Comparison of ENCODE assay signal across 11 cellular contexts in the genomic region with DNA sequence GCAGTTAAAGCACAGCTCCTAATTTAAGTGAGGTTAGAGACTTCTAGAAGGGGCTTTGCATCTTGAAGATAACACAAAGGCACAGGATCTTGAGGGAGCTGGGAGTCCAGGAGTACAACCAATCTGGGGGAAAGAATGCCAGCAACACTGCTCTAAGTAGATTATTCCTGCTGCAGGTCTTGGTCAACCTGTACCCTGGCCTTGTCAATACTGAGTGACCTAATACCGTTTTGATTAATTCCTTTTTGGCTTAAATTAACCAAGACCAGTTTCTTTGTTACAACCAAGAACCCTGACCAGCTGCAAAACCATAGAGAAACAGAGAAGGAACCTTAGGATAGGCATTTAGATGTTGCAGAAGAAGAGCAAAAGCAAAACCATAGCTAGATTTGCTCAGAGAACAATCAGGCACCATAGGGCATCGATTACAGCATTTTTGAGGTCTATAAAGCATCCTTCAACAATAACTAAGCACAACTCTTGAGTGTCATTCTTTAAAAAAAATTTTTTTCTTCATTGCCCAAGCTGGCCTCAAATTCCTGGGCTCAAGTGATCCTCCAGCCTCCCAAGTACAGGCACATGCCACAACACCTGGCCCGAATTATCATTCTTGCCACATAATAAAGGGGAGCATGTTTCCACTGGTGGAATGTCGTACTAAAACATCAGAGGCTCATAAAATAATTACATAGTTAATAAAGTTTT. TPM values are rescaled to one million over a fixed set of nuclear protein-coding genes. Genes with fewer than 3 reads are reported as not detected.
DNase-seq lines count a peak whose midpoint lies in the region; ATAC-seq and TF ChIP-seq lines count a peak whose summit lies in the region.
"Had no signal": no experiment of that assay in that cellular context is flagged by ENCODE, and none has a peak within 500 bp of the region (broad histone marks: within the 10 kb centered on the region; RNA-seq: fewer than 3 reads in every experiment).

No MANE protein-coding gene starts in this region.

- H3K4me1 Mint-ChIP-seq in naive thymus-derived CD4-positive, alpha-beta T cell: peaks cover 60 to 94% (median 83%) of the 10 kb centered on the region in 7 donors

- no peak for TF ChIP-seq CTCF in AG10803 (conservative IDR thresholded peaks at IDR 0.05; ENCODE audit: low read length)
- no peak for TF ChIP-seq CTCF in choroid plexus epithelial cell (conservative IDR thresholded peaks at IDR 0.05; ENCODE audit: low read depth, low read length)

- peak overlapping the region in 9 of 10 donors; percentile 4 to 94 (median 49) for H3K4me3 Mint-ChIP-seq in naive thymus-derived CD4-positive, alpha-beta T cell

- H3K36me3 ChIP-seq in naive thymus-derived CD4-positive, alpha-beta T cell (ENCODE audit: control insufficient read depth in 2 of 3, insufficient read depth in 3 of 3, low read length in 3 of 3): peaks cover 0 to 3% (median 0%) of the 10 kb centered on the region in 3 experiments

- DNase-seq in AG10803 (ENCODE audit: low read depth) (peak; percentile 92), GM03348 (ENCODE audit: low spot score) (peak; percentile 41), choroid plexus epithelial cell (ENCODE audit: low read depth) (peak; percentile 42), inferior parietal cortex (ENCODE audit: extremely low spot score) (no peak), SIG-M5 treated with dmso at 0.1 percent for 504 hours (lab: John Stamatoyannopoulos, UW; ENCODE audit: unreplicated experiment) (no peak)
- no peak for DNase-seq in naive thymus-derived CD4-positive, alpha-beta T cell
- DNase-seq in stimulated activated CD8-positive, alpha-beta memory T cell treated with anti-CD3 and anti-CD28 coated beads, Interleukin-4, amount 100 ng/mL, for 48 hours: no peak
- DNase-seq: NCI-H2029 treated with DMSO at 0.1 percent for 48 hours; stimulated activated CD4-positive, alpha-beta T cell treated with anti-CD3 and anti-CD28 coated beads, Interleukin-12 subunit alpha, Interleukin-12 subunit beta, amount 100 ng/mL, for 4 hours; T-helper 9 cell had no signal

- CTCF ChIA-PET in naive thymus-derived CD4-positive, alpha-beta T cell (lab: Charles Lee): interaction anchor here (1.1 kb wide), 1 partner anchor 59 kb away, joined by 4 read pairs; no protein-coding TSS in a partner anchor

- no peak overlapping the region; the same call in 1 of the 2 replicates for H3K4me3 ChIP-seq in AG10803 (ENCODE audit: low read length)
- no peak overlapping the region for H3K4me3 ChIP-seq in choroid plexus epithelial cell (ENCODE audit: low read depth, low read length)
- no peak overlapping the region for H3K4me3 ChIP-seq in naive thymus-derived CD4-positive, alpha-beta T cell (ENCODE audit: low read length)

- H3K27ac ChIP-seq in naive thymus-derived CD4-positive, alpha-beta T cell (ENCODE audit: low read depth, low read length): no peak overlapping the region

- intact Hi-C loops in naive thymus-derived CD4-positive, alpha-beta T cell (cut with micrococcal nuclease): loop anchor here in 1 of 2 donors (2.0 to 10.0 kb wide), 2 partner anchors 334 to 432 kb away; partner anchors contain the start of genes ARID5A and KANSL3

- H3K9me3 ChIP-seq in naive thymus-derived CD4-positive, alpha-beta T cell (ENCODE audit: control insufficient read depth in 2 of 3, low read length in 3 of 3): no peaks in the 10 kb centered on the region

- H3K4me1 ChIP-seq in naive thymus-derived CD4-positive, alpha-beta T cell (ENCODE audit: control insufficient read depth in 2 of 2, insufficient read depth in 2 of 2, low read length in 2 of 2): peaks cover 41 to 44% of the 10 kb centered on the region in 2 donors

- POLR2A ChIA-PET in naive thymus-derived CD4-positive, alpha-beta T cell (lab: Charles Lee): no interaction called here

- no peaks in the 10 kb centered on the region for H3K27me3 Mint-ChIP-seq in naive thymus-derived CD4-positive, alpha-beta T cell

- H3K27me3 ChIP-seq in naive thymus-derived CD4-positive, alpha-beta T cell (ENCODE audit: control insufficient read depth in 2 of 2, insufficient read depth in 2 of 2, low read length in 2 of 2): no peaks in the 10 kb centered on the region

- no peak for ATAC-seq in naive thymus-derived CD4-positive, alpha-beta T cell
- no peak for ATAC-seq in GM19351 (IDR thresholded peaks at IDR 0.05; ENCODE audit: unreplicated experiment)

- no peaks in the 10 kb centered on the region for H3K9me3 Mint-ChIP-seq in naive thymus-derived CD4-positive, alpha-beta T cell

- H3K36me3 Mint-ChIP-seq in naive thymus-derived CD4-positive, alpha-beta T cell: peaks cover 0 to 16% (median 4%) of the 10 kb centered on the region in 5 donors

- H3K27ac Mint-ChIP-seq in naive thymus-derived CD4-positive, alpha-beta T cell: peak overlapping the region in 4 of 9 donors; percentile 12 to 34 (median 33)

RNA-seq across cellular contexts. Expression of gene STARD7, which starts 6.3 kb away (rescaled TPM):
- total RNA-seq in naive thymus-derived CD4-positive, alpha-beta T cell: 100 to 1,000 TPM in 1 of 5 experiments, 10 to 100 TPM in 4; 56.5 to 133 (median 74.2) TPM
- polyA plus RNA-seq in naive thymus-derived CD4-positive, alpha-beta T cell: 100 to 1,000 TPM; 106 to 120 TPM

RNA-seq across cellular contexts. Expression of gene DUSP2, which starts 57.1 kb away (rescaled TPM):
- total RNA-seq in naive thymus-derived CD4-positive, alpha-beta T cell: 100 to 1,000 TPM in 2 of 5 experiments, 10 to 100 TPM in 3; 22.1 to 255 (median 50.3) TPM
- polyA plus RNA-seq in naive thymus-derived CD4-positive, alpha-beta T cell: 10 to 100 TPM; 21.0 to 25.6 TPM

Comparison
In these comparisons a context has a peak if more than half of its experiments do, and no peak if none do; other contexts are left out.
1. DNase-seq: peak in AG10803 (single experiment), GM03348 (single experiment) and choroid plexus epithelial cell (single experiment); none in naive thymus-derived CD4-positive, alpha-beta T cell (0 of 9), stimulated activated CD8-positive, alpha-beta memory T cell treated with anti-CD3 and anti-CD28 coated beads, Interleukin-4, amount 100 ng/mL, for 48 hours (single experiment), inferior parietal cortex (single experiment) and SIG-M5 treated with dmso at 0.1 percent for 504 hours (single experiment).